Comparison of ENCODE assay signal across 35 cellular contexts in the genomic region with DNA sequence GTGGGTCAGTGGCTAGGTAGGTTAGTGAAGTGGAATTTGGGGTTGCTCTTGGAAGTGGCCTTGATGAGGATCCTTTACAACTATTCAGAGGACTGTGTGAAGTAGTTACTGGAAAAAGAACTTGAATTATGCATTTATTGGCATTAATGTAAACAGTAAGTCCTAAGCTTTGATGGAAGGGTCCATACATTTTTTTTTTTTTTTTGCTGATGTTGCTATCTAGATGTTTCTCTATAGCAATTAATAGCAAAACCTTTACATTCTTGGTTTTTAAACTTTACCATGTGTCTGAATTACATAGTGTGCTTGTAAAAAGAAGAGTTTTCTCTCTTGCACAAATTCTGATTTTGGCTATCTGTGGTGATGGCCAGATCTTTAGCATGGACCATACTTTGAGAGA. TPM values are rescaled to one million over a fixed set of nuclear protein-coding genes. Genes with fewer than 3 reads are reported as not detected.
"Had no signal": no experiment of that assay in that cellular context is flagged by ENCODE, and none has a peak within 500 bp of the region (broad histone marks: within the 10 kb centered on the region; RNA-seq: fewer than 3 reads in every experiment).

No MANE protein-coding gene starts in this region.

- H3K9me3 Mint-ChIP-seq: central memory CD8-positive, alpha-beta T cell had no signal

- H3K4me1 Mint-ChIP-seq: activated B cell treated with CpG ODN at 0.5 μM for 24 hours; activated CD4-positive, alpha-beta T cell treated with anti-CD3 and anti-CD28 coated beads, Interleukin-2, amount 10 ng/mL, durations not matched to agents 24 days and 14 days; activated naive CD4-positive, alpha-beta T cell treated with anti-CD3 and anti-CD28 coated beads, Interleukin-2, amount 10 ng/mL, durations not matched to agents 7 days and 5 days; activated naive CD4-positive, alpha-beta T cell treated with anti-CD3 and anti-CD28 coated beads, Interleukin-2, amount 50 U/mL, for 24 hours; activated naive CD8-positive, alpha-beta T cell treated with anti-CD3 and anti-CD28 coated beads, Interleukin-2, amount 10 ng/mL, durations not matched to agents 7 days and 5 days; activated naive CD8-positive, alpha-beta T cell treated with anti-CD3 and anti-CD28 coated beads, Interleukin-2, amount 50 U/mL, for 24 hours; brain had no signal

- H3K4me3 ChIP-seq: ascending aorta, cardiac muscle cell had no signal

- H3K4me1 ChIP-seq: ascending aorta had no signal

- ATAC-seq: activated CD8-positive, alpha-beta T cell treated with anti-CD3 and anti-CD28 coated beads for 36 hours; activated naive CD8-positive, alpha-beta T cell treated with anti-CD3 and anti-CD28 coated beads, Interleukin-2, amount 50 U/mL, for 24 hours had no signal

- DNase-seq: activated B cell treated with CpG ODN at 0.5 μM for 24 hours; activated CD4-positive, alpha-beta memory T cell treated with anti-CD3 and anti-CD28 coated beads for 36 hours; activated CD4-positive, alpha-beta T cell treated with anti-CD3 and anti-CD28 coated beads for 4 hours; activated CD4-positive, alpha-beta T cell treated with anti-CD3 and anti-CD28 coated beads, Interleukin-2, amount 10 ng/mL, durations not matched to agents 24 days and 14 days; activated CD4-positive, alpha-beta T cell treated with anti-CD3 and anti-CD28 coated beads, Interleukin-2, amount 50 U/mL, for 1 hour; activated CD4-positive, alpha-beta T cell treated with anti-CD3 and anti-CD28 coated beads, Interleukin-2, amount 50 U/mL, for 4 hours; activated CD4-positive, CD25-positive, alpha-beta regulatory T cell treated with anti-CD3 and anti-CD28 coated beads, Interleukin-2, amount 50 U/mL, for 72 hours; activated CD8-positive, alpha-beta memory T cell treated with anti-CD3 and anti-CD28 coated beads, Interleukin-2, amount 50 U/mL, for 4 hours; activated CD8-positive, alpha-beta T cell treated with anti-CD3 and anti-CD28 coated beads for 36 hours; activated effector memory CD4-positive, alpha-beta T cell treated with Interleukin-2 at 50 U/mL for 16 hours; activated gamma-delta T cell; activated naive CD4-positive, alpha-beta T cell treated with anti-CD3 and anti-CD28 coated beads, Interleukin-2, amount 10 ng/mL, durations not matched to agents 7 days and 5 days; activated naive CD4-positive, alpha-beta T cell treated with Interleukin-2 at 50 U/mL for 16 hours; activated naive CD8-positive, alpha-beta T cell treated with anti-CD3 and anti-CD28 coated beads, Interleukin-2, amount 10 ng/mL, durations not matched to agents 7 days and 5 days; activated naive CD8-positive, alpha-beta T cell treated with anti-CD3 and anti-CD28 coated beads, Interleukin-2, amount 50 U/mL, for 24 hours; activated T-cell treated with anti-CD3 and anti-CD28 coated beads for 4 hours; activated T-cell treated with anti-CD3 and anti-CD28 coated beads, Interleukin-2, amount 50 U/mL, for 1 hour; activated T-cell treated with anti-CD3 and anti-CD28 coated beads, Interleukin-2, amount 50 U/mL, for 48 hours; amygdala; anterior cingulate cortex; caudate nucleus; cerebellar nuclear complex; T-helper 2 cell; T-helper 9 cell had no signal

- H3K4me3 Mint-ChIP-seq: activated B cell treated with CpG ODN at 0.5 μM for 24 hours; activated CD4-positive, alpha-beta memory T cell treated with anti-CD3 and anti-CD28 coated beads for 36 hours; activated CD4-positive, alpha-beta T cell treated with anti-CD3 and anti-CD28 coated beads, Interleukin-2, amount 10 ng/mL, durations not matched to agents 24 days and 14 days; activated CD8-positive, alpha-beta T cell treated with anti-CD3 and anti-CD28 coated beads for 36 hours; activated naive CD4-positive, alpha-beta T cell treated with anti-CD3 and anti-CD28 coated beads, Interleukin-2, amount 10 ng/mL, durations not matched to agents 7 days and 5 days; activated naive CD4-positive, alpha-beta T cell treated with anti-CD3 and anti-CD28 coated beads, Interleukin-2, amount 50 U/mL, for 24 hours; activated naive CD8-positive, alpha-beta T cell; activated naive CD8-positive, alpha-beta T cell treated with anti-CD3 and anti-CD28 coated beads, Interleukin-2, amount 10 ng/mL, durations not matched to agents 7 days and 5 days; activated naive CD8-positive, alpha-beta T cell treated with anti-CD3 and anti-CD28 coated beads, Interleukin-2, amount 50 U/mL, for 24 hours; brain; central memory CD8-positive, alpha-beta T cell; T-helper 1 cell treated with Interleukin-12 subunit alpha and Interleukin-12 subunit beta and Interleukin-4 antibody, amounts not matched to agents 30 μg/mL and 1 μg/mL, for 36 hours; T-helper 2 cell treated with Interferon-gamma antibody and Interleukin-4, amounts not matched to agents 5 μg/mL and 100 μg/mL, for 36 hours had no signal

- H3K27me3 Mint-ChIP-seq: activated B cell treated with CpG ODN at 0.5 μM for 24 hours; activated CD4-positive, alpha-beta memory T cell treated with anti-CD3 and anti-CD28 coated beads for 36 hours; activated CD4-positive, alpha-beta T cell treated with anti-CD3 and anti-CD28 coated beads, Interleukin-2, amount 10 ng/mL, durations not matched to agents 24 days and 14 days; activated CD8-positive, alpha-beta T cell treated with anti-CD3 and anti-CD28 coated beads for 36 hours; activated naive CD4-positive, alpha-beta T cell treated with anti-CD3 and anti-CD28 coated beads, Interleukin-2, amount 10 ng/mL, durations not matched to agents 7 days and 5 days; activated naive CD4-positive, alpha-beta T cell treated with anti-CD3 and anti-CD28 coated beads, Interleukin-2, amount 50 U/mL, for 24 hours; activated naive CD8-positive, alpha-beta T cell; activated naive CD8-positive, alpha-beta T cell treated with anti-CD3 and anti-CD28 coated beads, Interleukin-2, amount 10 ng/mL, durations not matched to agents 7 days and 5 days; activated naive CD8-positive, alpha-beta T cell treated with anti-CD3 and anti-CD28 coated beads, Interleukin-2, amount 50 U/mL, for 24 hours; central memory CD8-positive, alpha-beta T cell had no signal

- FAIRE-seq: bronchial epithelial cell, TTC549 had no signal

- H3K27me3 ChIP-seq: ascending aorta, cardiac muscle cell had no signal

- H3K27ac ChIP-seq: ascending aorta, cardiac muscle cell, VCaP had no signal

RNA-seq across cellular contexts. Expression of gene ZNF620, which starts 28.4 kb away (rescaled TPM):
- total RNA-seq: ascending aorta had no signal

RNA-seq across cellular contexts. Expression of gene ZNF619, which starts 57.4 kb away (rescaled TPM):
- polyA plus RNA-seq: cardiac muscle cell had no signal
